In genomic region chr5:126339215-126339805, GRCh38 we compare ENCODE assay signal across 8 cellular contexts.
DNase-seq lines count a peak whose midpoint lies in the region; ATAC-seq and TF ChIP-seq lines count a peak whose summit lies in the region.

No MANE protein-coding gene starts in this region.

- peak; percentile 87 for TF ChIP-seq CTCF in AG10803 (conservative IDR thresholded peaks at IDR 0.05; ENCODE audit: low read length)
- peak; percentile 48; the same call in 1 of the 2 replicates for TF ChIP-seq CTCF in GM12875 (IDR thresholded peaks at IDR 0.05; ENCODE audit: borderline replicate concordance, insufficient read depth, low read depth, low read length)
- TF ChIP-seq CTCF in adrenal gland (IDR thresholded peaks at IDR 0.05) = peak; percentile 76 to 92 (median 86)
- TF ChIP-seq CTCF in left ventricle myocardium inferior (IDR thresholded peaks at IDR 0.05; ENCODE audit: borderline replicate concordance) = peak; percentile 90

- 17 to 23% (median 22%) methylated on average over 4 of the region's 4 CpGs for WGBS in adrenal gland, 4 donors

- intact Hi-C loops in adrenal gland (cut with DNase I) = loop anchor here in 1 of 2 donors (5.0 kb wide), 1 partner anchor 198 kb away; no protein-coding TSS in a partner anchor
- intact Hi-C loops in left ventricle myocardium inferior (cut with micrococcal nuclease) = loop anchor here (5.0 kb wide), 1 partner anchor 258 kb away; the partner anchor contains the start of gene ALDH7A1
- intact Hi-C loops in posterior vena cava (cut with DNase I) = no loop called here

- no peaks in the 10 kb centered on the region for H3K9me3 ChIP-seq in adrenal gland (replicated peaks in 1 of 3)
- no peaks in the 10 kb centered on the region for H3K9me3 ChIP-seq in left ventricle myocardium inferior (replicated peaks)

- H3K27me3 ChIP-seq in adrenal gland (no peaks in the 10 kb centered on the region), left ventricle myocardium inferior (ENCODE audit: low read depth) (no peaks in the 10 kb centered on the region)

- H3K27ac ChIP-seq in adrenal gland (no peak overlapping the region), left ventricle myocardium inferior (replicated peaks) (no peak overlapping the region)

- H3K4me3 ChIP-seq in AG10803 (ENCODE audit: low read length) = no peak overlapping the region
- H3K4me3 ChIP-seq in GM12875 (ENCODE audit: low read depth, low read length) = no peak overlapping the region
- no peak overlapping the region for H3K4me3 ChIP-seq in adrenal gland
- H3K4me3 ChIP-seq in left ventricle myocardium inferior = no peak overlapping the region

- ATAC-seq in HG03432 (IDR thresholded peaks at IDR 0.05; ENCODE audit: unreplicated experiment) = peak; percentile 70

- H3K4me1 ChIP-seq in adrenal gland (replicated peaks in 1 of 2) = peaks cover 0 to 7% of the 10 kb centered on the region in 2 donors
- H3K4me1 ChIP-seq in left ventricle myocardium inferior = no peaks in the 10 kb centered on the region

- H3K36me3 ChIP-seq in adrenal gland (replicated peaks in 1 of 2) = no peaks in the 10 kb centered on the region
- no peaks in the 10 kb centered on the region for H3K36me3 ChIP-seq in left ventricle myocardium inferior

- TF ChIP-seq POLR2A in adrenal gland (IDR thresholded peaks at IDR 0.05) = no peak

- DNase-seq in AG10803 (ENCODE audit: low read depth) = peak; percentile 78
- DNase-seq in OCI-M1 (lab: John Stamatoyannopoulos, UW) = peak; percentile 42
- DNase-seq in adrenal gland = peak; percentile 23 to 67 (median 52)
- DNase-seq in left ventricle myocardium inferior = no peak
- DNase-seq in stimulated activated CD4-positive, alpha-beta T cell treated with anti-CD3 and anti-CD28 coated beads, Interleukin-15, amount 100 ng/mL, for 48 hours (ENCODE audit: low read depth in 2 of 2) = peak; percentile 8 to 45
- DNase-seq in posterior vena cava (ENCODE audit: low spot score) = no peak

Comparison
In these comparisons a context has a peak if more than half of its experiments do, and no peak if none do; other contexts are left out.
1. DNase-seq: peak in AG10803 (single experiment), OCI-M1 (single experiment), adrenal gland (7 of 7) and stimulated activated CD4-positive, alpha-beta T cell treated with anti-CD3 and anti-CD28 coated beads, Interleukin-15, amount 100 ng/mL, for 48 hours (2 of 2); none in left ventricle myocardium inferior (single experiment) and posterior vena cava (single experiment).
2. Peak in every context shown above with its lines, with median percentiles within 50 percentile points of each other: CTCF ChIP-seq.